ENCODE assay signal across 31 cellular contexts in the genomic region with DNA sequence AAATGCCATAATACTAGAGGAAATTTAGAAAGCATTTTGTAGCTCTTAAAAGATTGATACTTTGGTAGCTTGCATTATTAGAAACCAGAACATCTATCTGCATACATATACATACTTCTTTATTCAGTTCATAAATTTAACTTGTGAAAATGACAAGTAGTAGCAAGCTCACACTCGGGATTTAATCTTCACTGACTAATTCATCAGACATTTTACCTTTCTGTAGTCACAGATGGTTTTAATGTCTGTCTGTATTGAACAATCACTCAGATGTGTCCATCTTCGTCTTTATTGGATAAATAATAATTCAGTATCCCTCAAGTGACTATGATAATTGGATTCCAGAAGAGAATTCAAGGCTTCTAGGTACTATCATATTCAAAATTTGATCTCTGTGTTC.
"Had no signal": no experiment of that assay in that cellular context is flagged by ENCODE, and none has a peak within 500 bp of the region (broad histone marks: within the 10 kb centered on the region; RNA-seq: fewer than 3 reads in every experiment).

No MANE protein-coding gene starts in this region.

- H3K4me3 ChIP-seq: cardiac muscle cell, colonic mucosa, dorsolateral prefrontal cortex, esophagus squamous epithelium, heart left ventricle had no signal

- H3K27ac ChIP-seq: brain microvascular endothelial cell, cardiac muscle cell, colonic mucosa, dorsolateral prefrontal cortex, epithelial cell of prostate, esophagus squamous epithelium, heart left ventricle, WERI-Rb-1 had no signal

- FAIRE-seq: astrocyte, frontal cortex had no signal

- H3K36me3 ChIP-seq: brain microvascular endothelial cell, cardiac muscle cell, colonic mucosa, esophagus squamous epithelium, heart left ventricle, WERI-Rb-1 had no signal

- ATAC-seq: activated CD4-positive, CD25-positive, alpha-beta regulatory T cell treated with anti-CD3 and anti-CD28 coated beads, Interleukin-2, amount 50 U/mL, for 24 hours; activated CD8-positive, alpha-beta T cell treated with anti-CD3 and anti-CD28 coated beads for 36 hours; activated T-cell treated with anti-CD3 and anti-CD28 coated beads, Interleukin-2, amount 50 U/mL, for 4 hours; activated T-helper 17 cell treated with anti-CD3 and anti-CD28 coated beads, Interleukin-2, amount 50 U/mL, for 72 hours; effector memory CD8-positive, alpha-beta T cell; heart left ventricle; T-helper 17 cell had no signal

- H3K27me3 ChIP-seq: brain microvascular endothelial cell, cardiac muscle cell, colonic mucosa, esophagus squamous epithelium, heart left ventricle had no signal

- H3K4me1 ChIP-seq: colonic mucosa, esophagus squamous epithelium, heart left ventricle had no signal

- DNase-seq: activated B cell treated with CpG ODN at 0.5 μM for 24 hours; activated CD4-positive, alpha-beta T cell treated with anti-CD3 and anti-CD28 coated beads for 48 hours; activated CD4-positive, alpha-beta T cell treated with anti-CD3 and anti-CD28 coated beads, Interleukin-2, amount 50 U/mL, for 1 hour; activated CD4-positive, alpha-beta T cell treated with anti-CD3 and anti-CD28 coated beads, Interleukin-2, amount 50 U/mL, for 48 hours; activated CD8-positive, alpha-beta memory T cell treated with anti-CD3 and anti-CD28 coated beads for 24 hours; activated CD8-positive, alpha-beta T cell treated with anti-CD3 and anti-CD28 coated beads for 36 hours; activated effector memory CD4-positive, alpha-beta T cell treated with Interleukin-2 at 50 U/mL for 16 hours; activated gamma-delta T cell treated with Interleukin-2 at 50 U/mL for 16 hours; activated naive CD4-positive, alpha-beta T cell treated with anti-CD3 and anti-CD28 coated beads, Interleukin-2, amount 50 U/mL, for 16 hours; activated naive CD4-positive, alpha-beta T cell treated with Interleukin-2 at 50 U/mL for 16 hours; activated T-cell treated with anti-CD3 and anti-CD28 coated beads, Interleukin-2, amount 50 U/mL, for 4 hours; amniotic stem cell; anterior cingulate cortex; brain microvascular endothelial cell; central memory CD4-positive, alpha-beta T cell; cerebellar nuclear complex; colonic mucosa; dorsolateral prefrontal cortex; effector memory CD8-positive, alpha-beta T cell; esophagus squamous epithelium; heart left ventricle; T-helper 1 cell; T-helper 17 cell; T1000; WERI-Rb-1 had no signal

- H3K9me3 ChIP-seq: colonic mucosa, esophagus squamous epithelium had no signal
